In the genomic region with DNA sequence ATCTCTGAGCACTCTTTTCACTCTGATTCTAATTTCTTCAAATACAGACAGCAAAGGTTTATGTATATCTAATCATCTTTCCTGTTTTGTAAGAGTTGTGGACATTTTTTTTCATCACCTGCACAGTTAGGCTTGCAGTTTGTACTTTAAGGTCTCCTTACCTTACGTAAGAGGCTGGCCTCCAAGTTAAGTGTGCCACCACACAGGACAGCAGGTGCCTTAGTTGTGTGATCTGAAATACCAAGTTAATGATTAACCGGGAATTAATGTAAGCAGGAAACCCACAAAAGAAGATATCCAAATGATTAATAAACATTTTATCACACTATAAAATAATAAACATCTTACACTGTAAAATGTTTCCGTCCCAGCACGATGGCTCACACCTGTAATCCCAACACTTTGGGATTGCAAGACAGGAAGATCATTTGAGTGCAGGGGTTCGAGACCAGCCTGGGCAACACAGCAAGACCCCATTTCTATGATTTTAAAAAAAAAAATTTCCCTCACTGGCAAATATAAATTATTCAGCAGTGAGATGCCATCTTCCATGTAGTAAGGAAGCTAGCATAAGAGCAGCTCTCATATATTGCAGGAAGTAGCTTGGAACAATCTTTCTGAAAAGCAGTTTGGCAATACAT, we compare ENCODE assay signal across 2 cellular contexts.
TF ChIP-seq lines count a peak whose summit lies in the region.

No MANE protein-coding gene starts in this region.

TF ChIP-seq in HCT116, 20 proteins besides CTCF, POLR2A, EP300 and RAD21:
- TF ChIP-seq, protein P1, sequence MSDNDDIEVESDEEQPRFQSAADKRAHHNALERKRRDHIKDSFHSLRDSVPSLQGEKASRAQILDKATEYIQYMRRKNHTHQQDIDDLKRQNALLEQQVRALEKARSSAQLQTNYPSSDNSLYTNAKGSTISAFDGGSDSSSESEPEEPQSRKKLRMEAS (IDR thresholded peaks at IDR 0.05): 0 out of 2 replicates have a peak, but pooled peaks have one; percentile 6
- no peak for TF ChIP-seq YY1 (IDR thresholded peaks at IDR 0.05; ENCODE audit: extremely low read depth, insufficient replicate concordance, low read depth, low read length)
- TF ChIP-seq, protein P2, sequence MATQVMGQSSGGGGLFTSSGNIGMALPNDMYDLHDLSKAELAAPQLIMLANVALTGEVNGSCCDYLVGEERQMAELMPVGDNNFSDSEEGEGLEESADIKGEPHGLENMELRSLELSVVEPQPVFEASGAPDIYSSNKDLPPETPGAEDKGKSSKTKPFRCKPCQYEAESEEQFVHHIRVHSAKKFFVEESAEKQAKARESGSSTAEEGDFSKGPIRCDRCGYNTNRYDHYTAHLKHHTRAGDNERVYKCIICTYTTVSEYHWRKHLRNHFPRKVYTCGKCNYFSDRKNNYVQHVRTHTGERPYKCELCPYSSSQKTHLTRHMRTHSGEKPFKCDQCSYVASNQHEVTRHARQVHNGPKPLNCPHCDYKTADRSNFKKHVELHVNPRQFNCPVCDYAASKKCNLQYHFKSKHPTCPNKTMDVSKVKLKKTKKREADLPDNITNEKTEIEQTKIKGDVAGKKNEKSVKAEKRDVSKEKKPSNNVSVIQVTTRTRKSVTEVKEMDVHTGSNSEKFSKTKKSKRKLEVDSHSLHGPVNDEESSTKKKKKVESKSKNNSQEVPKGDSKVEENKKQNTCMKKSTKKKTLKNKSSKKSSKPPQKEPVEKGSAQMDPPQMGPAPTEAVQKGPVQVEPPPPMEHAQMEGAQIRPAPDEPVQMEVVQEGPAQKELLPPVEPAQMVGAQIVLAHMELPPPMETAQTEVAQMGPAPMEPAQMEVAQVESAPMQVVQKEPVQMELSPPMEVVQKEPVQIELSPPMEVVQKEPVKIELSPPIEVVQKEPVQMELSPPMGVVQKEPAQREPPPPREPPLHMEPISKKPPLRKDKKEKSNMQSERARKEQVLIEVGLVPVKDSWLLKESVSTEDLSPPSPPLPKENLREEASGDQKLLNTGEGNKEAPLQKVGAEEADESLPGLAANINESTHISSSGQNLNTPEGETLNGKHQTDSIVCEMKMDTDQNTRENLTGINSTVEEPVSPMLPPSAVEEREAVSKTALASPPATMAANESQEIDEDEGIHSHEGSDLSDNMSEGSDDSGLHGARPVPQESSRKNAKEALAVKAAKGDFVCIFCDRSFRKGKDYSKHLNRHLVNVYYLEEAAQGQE (IDR thresholded peaks at IDR 0.05; ENCODE audit: low read depth): no peak
- TF ChIP-seq EGR1 (IDR thresholded peaks at IDR 0.05; ENCODE audit: low read depth): no peak
- TF ChIP-seq ZFX (IDR thresholded peaks at IDR 0.05): no peak

TF ChIP-seq in WTC11, 78 proteins besides CTCF, POLR2A, EP300 and RAD21:
- TF ChIP-seq FOXP1 (CRISPR knock-in tag; IDR thresholded peaks at IDR 0.05; ENCODE audit: borderline replicate concordance): no peak
- TF ChIP-seq ZNF671 (CRISPR knock-in tag; IDR thresholded peaks at IDR 0.05): no peak
- TF ChIP-seq ZNF121 (CRISPR knock-in tag; IDR thresholded peaks at IDR 0.05): peak; percentile 87; the same call in 1 of the 2 replicates
- TF ChIP-seq GRHL2 (CRISPR knock-in tag; IDR thresholded peaks at IDR 0.05; ENCODE audit: insufficient replicate concordance, severe bottlenecking): no peak
- TF ChIP-seq, protein P3, sequence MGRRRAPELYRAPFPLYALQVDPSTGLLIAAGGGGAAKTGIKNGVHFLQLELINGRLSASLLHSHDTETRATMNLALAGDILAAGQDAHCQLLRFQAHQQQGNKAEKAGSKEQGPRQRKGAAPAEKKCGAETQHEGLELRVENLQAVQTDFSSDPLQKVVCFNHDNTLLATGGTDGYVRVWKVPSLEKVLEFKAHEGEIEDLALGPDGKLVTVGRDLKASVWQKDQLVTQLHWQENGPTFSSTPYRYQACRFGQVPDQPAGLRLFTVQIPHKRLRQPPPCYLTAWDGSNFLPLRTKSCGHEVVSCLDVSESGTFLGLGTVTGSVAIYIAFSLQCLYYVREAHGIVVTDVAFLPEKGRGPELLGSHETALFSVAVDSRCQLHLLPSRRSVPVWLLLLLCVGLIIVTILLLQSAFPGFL (CRISPR knock-in tag; IDR thresholded peaks at IDR 0.05; ENCODE audit: borderline replicate concordance): no peak
- TF ChIP-seq CREM (CRISPR knock-in tag; IDR thresholded peaks at IDR 0.05): no peak
TF ChIP-seq in WTC11: peak in this region for 1.
